ENCODE assay signal across 11 cellular contexts in the genomic region with DNA sequence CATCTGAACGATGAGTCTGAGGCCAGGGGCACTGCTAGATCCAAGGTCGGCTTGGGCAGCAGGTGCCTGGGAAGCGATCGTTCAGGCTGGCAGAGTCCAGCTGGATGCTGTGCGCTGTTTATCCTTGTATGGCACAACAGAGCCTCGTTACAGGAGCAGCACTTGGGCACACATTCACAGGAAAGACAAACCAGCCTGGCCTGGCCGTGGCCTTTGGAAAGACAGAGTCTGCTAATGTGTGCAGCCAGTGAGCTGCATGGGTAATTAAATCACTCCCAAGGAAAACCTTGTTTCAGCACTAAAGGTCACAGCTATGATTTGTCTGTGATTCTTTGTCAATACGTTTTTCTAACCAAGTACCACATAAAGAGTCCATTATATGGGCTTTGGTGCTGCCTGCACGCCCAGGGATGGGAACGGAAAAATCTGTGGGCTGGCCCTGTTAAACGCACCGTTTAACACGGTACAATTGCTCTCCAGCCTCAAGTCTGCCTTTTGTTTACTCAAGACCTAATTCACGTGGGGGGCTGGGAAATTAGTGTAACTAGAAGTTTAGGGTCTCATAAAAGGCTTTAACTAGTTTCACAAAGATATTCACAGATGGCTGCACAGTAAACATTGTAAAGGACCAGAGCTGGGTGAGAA.
DNase-seq lines count a peak whose midpoint lies in the region; ATAC-seq and TF ChIP-seq lines count a peak whose summit lies in the region.
"Had no signal": no experiment of that assay in that cellular context is flagged by ENCODE, and none has a peak within 500 bp of the region (broad histone marks: within the 10 kb centered on the region; RNA-seq: fewer than 3 reads in every experiment).

No MANE protein-coding gene starts in this region.

- H3K27me3 ChIP-seq in layer of hippocampus (ENCODE audit: control insufficient read depth, insufficient read depth, low read length) (no peaks in the 10 kb centered on the region), right atrium auricular region (no peaks in the 10 kb centered on the region)

- no peak for TF ChIP-seq CTCF in right atrium auricular region (IDR thresholded peaks at IDR 0.05)

- H3K27me3 Mint-ChIP-seq in stimulated activated naive CD8-positive, alpha-beta T cell treated with anti-CD3 and anti-CD28 coated beads, Interleukin-15, amount 100 ng/mL, for 72 hours, result peaks cover 51% of the 10 kb centered on the region

- ATAC-seq in stimulated activated naive CD8-positive, alpha-beta T cell treated with anti-CD3 and anti-CD28 coated beads, Interleukin-15, amount 100 ng/mL, for 72 hours, result no peak

- H3K4me3 ChIP-seq in right atrium auricular region, result no peak overlapping the region
- H3K4me3 ChIP-seq: left ventricle myocardium inferior had no signal

- DNase-seq in NCI-H510A treated with DMSO at 0.1 percent for 48 hours (lab: John Stamatoyannopoulos, UW) (peak; percentile 53), NCI-H510A (lab: John Stamatoyannopoulos, UW) (no peak), SK-N-DZ (ENCODE audit: low spot score) (peak; percentile 45), OCI-M2 (lab: John Stamatoyannopoulos, UW; ENCODE audit: unreplicated experiment) (no peak), right atrium auricular region (ENCODE audit: low spot score) (no peak), SW 1271 (lab: John Stamatoyannopoulos, UW) (no peak)
- no peak for DNase-seq in stimulated activated naive CD8-positive, alpha-beta T cell treated with anti-CD3 and anti-CD28 coated beads, Interleukin-15, amount 100 ng/mL, for 72 hours
- DNase-seq: activated B cell treated with CpG ODN at 0.5 μM for 24 hours, Calu3, left ventricle myocardium inferior had no signal

- H3K4me3 Mint-ChIP-seq in stimulated activated naive CD8-positive, alpha-beta T cell treated with anti-CD3 and anti-CD28 coated beads, Interleukin-15, amount 100 ng/mL, for 72 hours, result no peak overlapping the region
- H3K4me3 Mint-ChIP-seq: activated B cell treated with CpG ODN at 0.5 μM for 24 hours had no signal

- no peaks in the 10 kb centered on the region for H3K4me1 ChIP-seq in right atrium auricular region
- H3K4me1 ChIP-seq: left ventricle myocardium inferior had no signal

- H3K9me3 Mint-ChIP-seq in stimulated activated naive CD8-positive, alpha-beta T cell treated with anti-CD3 and anti-CD28 coated beads, Interleukin-15, amount 100 ng/mL, for 72 hours, result no peaks in the 10 kb centered on the region
- H3K9me3 Mint-ChIP-seq: activated B cell treated with CpG ODN at 0.5 μM for 24 hours had no signal

- no peaks in the 10 kb centered on the region for H3K9me3 ChIP-seq in right atrium auricular region
- H3K9me3 ChIP-seq: left ventricle myocardium inferior had no signal

- H3K27ac Mint-ChIP-seq in stimulated activated naive CD8-positive, alpha-beta T cell treated with anti-CD3 and anti-CD28 coated beads, Interleukin-15, amount 100 ng/mL, for 72 hours, result no peak overlapping the region
- H3K27ac Mint-ChIP-seq: activated B cell treated with CpG ODN at 0.5 μM for 24 hours had no signal

- peak overlapping the region; percentile 2 for H3K27ac ChIP-seq in layer of hippocampus (ENCODE audit: low read depth, low read length)
- no peak overlapping the region for H3K27ac ChIP-seq in right atrium auricular region
- H3K27ac ChIP-seq: left ventricle myocardium inferior had no signal

- H3K36me3 ChIP-seq in right atrium auricular region, result no peaks in the 10 kb centered on the region
- H3K36me3 ChIP-seq: left ventricle myocardium inferior had no signal

- no peaks in the 10 kb centered on the region for H3K4me1 Mint-ChIP-seq in stimulated activated naive CD8-positive, alpha-beta T cell treated with anti-CD3 and anti-CD28 coated beads, Interleukin-15, amount 100 ng/mL, for 72 hours
- H3K4me1 Mint-ChIP-seq: activated B cell treated with CpG ODN at 0.5 μM for 24 hours had no signal

Comparison
In these comparisons a context has a peak if more than half of its experiments do, and no peak if none do; other contexts are left out.
1. DNase-seq: peak in NCI-H510A treated with DMSO at 0.1 percent for 48 hours (single experiment) and SK-N-DZ (single experiment); none in NCI-H510A (single experiment), OCI-M2 (single experiment), right atrium auricular region (single experiment), SW 1271 (0 of 2) and stimulated activated naive CD8-positive, alpha-beta T cell treated with anti-CD3 and anti-CD28 coated beads, Interleukin-15, amount 100 ng/mL, for 72 hours (0 of 2).